Comparison of ENCODE assay signal across 1 cellular context in the genomic region with DNA sequence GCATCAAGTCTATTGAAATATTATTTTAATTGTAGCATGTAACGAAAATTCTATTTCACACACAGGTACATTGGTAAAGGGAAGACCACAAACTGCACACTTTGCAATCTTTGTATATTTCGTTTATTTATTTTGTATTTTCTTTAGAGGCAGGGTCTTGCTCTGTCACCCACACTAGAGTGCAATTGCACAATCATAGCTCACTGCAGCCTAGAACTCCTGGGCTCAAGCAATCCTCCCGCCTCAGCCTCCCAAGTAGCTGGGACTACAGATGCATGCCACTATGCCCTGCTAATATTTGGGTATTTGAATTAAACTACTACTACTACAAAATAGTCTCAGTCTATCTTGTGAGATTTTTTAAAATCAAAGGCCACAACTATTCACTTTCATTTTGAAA.
A peak's percentile ranks its signal among the peaks of the same experiment; 100 is the strongest.
TF ChIP-seq lines count a peak whose summit lies in the region.

No MANE protein-coding gene starts in this region.

TF ChIP-seq in HepG2, 621 proteins besides CTCF, POLR2A, EP300 and RAD21:
- peak; percentile 24; the same call in 1 of the 2 replicates for TF ChIP-seq CEBPB (IDR thresholded peaks at IDR 0.05; ENCODE audit: borderline replicate concordance, low read depth, low read length)
- TF ChIP-seq, protein P1, sequence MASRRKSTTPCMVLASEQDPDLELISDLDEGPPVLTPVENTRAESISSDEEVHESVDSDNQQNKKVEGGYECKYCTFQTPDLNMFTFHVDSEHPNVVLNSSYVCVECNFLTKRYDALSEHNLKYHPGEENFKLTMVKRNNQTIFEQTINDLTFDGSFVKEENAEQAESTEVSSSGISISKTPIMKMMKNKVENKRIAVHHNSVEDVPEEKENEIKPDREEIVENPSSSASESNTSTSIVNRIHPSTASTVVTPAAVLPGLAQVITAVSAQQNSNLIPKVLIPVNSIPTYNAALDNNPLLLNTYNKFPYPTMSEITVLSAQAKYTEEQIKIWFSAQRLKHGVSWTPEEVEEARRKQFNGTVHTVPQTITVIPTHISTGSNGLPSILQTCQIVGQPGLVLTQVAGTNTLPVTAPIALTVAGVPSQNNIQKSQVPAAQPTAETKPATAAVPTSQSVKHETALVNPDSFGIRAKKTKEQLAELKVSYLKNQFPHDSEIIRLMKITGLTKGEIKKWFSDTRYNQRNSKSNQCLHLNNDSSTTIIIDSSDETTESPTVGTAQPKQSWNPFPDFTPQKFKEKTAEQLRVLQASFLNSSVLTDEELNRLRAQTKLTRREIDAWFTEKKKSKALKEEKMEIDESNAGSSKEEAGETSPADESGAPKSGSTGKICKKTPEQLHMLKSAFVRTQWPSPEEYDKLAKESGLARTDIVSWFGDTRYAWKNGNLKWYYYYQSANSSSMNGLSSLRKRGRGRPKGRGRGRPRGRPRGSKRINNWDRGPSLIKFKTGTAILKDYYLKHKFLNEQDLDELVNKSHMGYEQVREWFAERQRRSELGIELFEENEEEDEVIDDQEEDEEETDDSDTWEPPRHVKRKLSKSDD (CRISPR knock-in tag; IDR thresholded peaks at IDR 0.05; ENCODE audit: low read depth) = no peak
